ENCODE assay signal across 21 cellular contexts in the genomic region with DNA sequence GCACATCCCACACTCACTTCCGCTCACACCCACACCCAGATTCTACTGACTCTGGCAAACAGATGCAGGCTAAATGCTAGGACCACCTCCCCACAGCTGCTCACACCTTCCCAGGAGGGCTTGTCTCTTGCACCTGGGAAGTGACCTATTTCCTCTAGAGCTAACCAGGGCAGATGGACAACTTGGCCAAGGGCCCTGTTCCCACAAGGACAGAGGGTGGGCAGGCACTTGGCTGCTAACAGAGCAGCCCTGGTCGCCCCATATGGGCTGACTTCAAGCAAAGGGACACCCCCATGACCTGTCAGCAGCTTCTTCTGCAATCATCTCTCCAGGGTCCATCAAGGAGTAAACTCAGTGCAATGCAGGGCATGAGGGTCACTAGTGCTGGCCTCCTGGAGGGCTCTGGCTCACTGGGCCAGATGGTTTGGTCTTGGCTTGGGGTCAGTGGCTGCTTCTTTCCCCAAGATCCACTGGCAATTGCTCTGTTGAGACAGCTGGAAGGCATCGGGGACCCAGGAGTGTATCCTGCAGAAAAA.
"Had no signal": no experiment of that assay in that cellular context is flagged by ENCODE, and none has a peak within 500 bp of the region (broad histone marks: within the 10 kb centered on the region; RNA-seq: fewer than 3 reads in every experiment).

No MANE protein-coding gene starts in this region.

- H3K4me1 ChIP-seq: ascending aorta, breast epithelium, foreskin keratinocyte, right lobe of liver had no signal

- H3K9me3 ChIP-seq: ascending aorta, breast epithelium, right lobe of liver had no signal

- ATAC-seq: activated naive CD4-positive, alpha-beta T cell treated with anti-CD3 and anti-CD28 coated beads, Interleukin-2, amount 50 U/mL, for 72 hours; activated T-helper 17 cell treated with anti-CD3 and anti-CD28 coated beads, Interleukin-2, amount 50 U/mL, for 72 hours; foreskin keratinocyte; right lobe of liver; WTC11 had no signal

- H3K4me3 ChIP-seq: ascending aorta, breast epithelium, right lobe of liver, smooth muscle cell had no signal

- H3K36me3 ChIP-seq: ascending aorta, breast epithelium, right lobe of liver had no signal

- DNase-seq: activated T-cell treated with anti-CD3 and anti-CD28 coated beads, Interleukin-2, amount 50 U/mL, for 1 hour; dermis blood vessel endothelial cell; effector CD8-positive, alpha-beta T cell; erythroblast; foreskin keratinocyte; glutamatergic neuron; hippocampal formation; kidney glomerular epithelial cell; occipital lobe; right lobe of liver; stimulated activated CD4-positive, alpha-beta T cell treated with anti-CD3 and anti-CD28 coated beads, Interleukin-15, amount 100 ng/mL, for 24 hours; stimulated activated CD4-positive, alpha-beta T cell treated with anti-CD3 and anti-CD28 coated beads, Interleukin-2, amount 100 ng/mL, for 48 hours; stimulated activated CD8-positive, alpha-beta memory T cell treated with anti-CD3 and anti-CD28 coated beads, Interleukin-4, amount 100 ng/mL, for 48 hours; stimulated activated naive CD4-positive, alpha-beta T cell; T1000 had no signal

- H3K4me2 ChIP-seq: smooth muscle cell had no signal

- H3K27me3 ChIP-seq: ascending aorta, breast epithelium, foreskin keratinocyte, right lobe of liver had no signal

- H3K27ac ChIP-seq: ascending aorta, breast epithelium, foreskin keratinocyte, right lobe of liver had no signal
